In the genomic region with DNA sequence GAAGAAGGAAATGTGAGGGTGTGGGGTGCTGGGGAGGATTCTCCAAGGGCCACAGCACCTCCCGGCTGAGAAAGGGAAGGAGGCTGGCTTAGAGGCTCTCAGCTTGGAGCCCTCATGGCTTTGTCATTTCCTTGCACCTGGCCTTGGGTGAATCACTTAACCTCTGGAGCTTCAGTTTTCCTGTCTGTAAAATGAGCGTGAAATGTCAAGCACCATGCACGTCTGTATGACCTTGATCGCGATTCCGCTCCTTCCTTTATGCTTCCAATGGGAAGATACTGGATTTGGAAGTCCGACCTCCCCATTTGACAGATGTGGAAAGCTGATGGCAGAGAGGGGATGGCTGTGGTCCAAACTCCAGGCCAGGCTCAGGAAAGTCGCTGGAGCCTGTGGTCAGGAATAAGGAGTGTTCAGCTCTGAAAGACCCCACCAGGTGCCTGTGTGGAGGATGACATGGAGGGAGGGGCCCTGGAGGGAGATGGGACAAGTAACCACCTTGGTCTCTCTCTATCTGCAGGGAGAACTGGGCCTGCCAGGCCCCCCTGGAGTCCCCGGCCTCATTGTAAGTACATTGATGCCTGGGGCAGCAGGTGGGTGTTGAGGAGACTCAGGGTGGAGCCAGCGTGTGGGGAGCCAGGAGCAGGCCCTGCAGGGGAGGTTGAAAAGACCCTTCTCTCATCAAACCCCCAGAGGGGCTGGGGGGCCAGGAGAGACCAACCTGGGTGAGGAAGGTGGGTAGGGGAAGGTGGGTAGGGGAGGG, we compare ENCODE assay signal across 2 cellular contexts.
A peak's percentile ranks its signal among the peaks of the same experiment; 100 is the strongest.
TF ChIP-seq lines count a peak whose summit lies in the region.

No MANE protein-coding gene starts in this region.

TF ChIP-seq in HepG2, 621 proteins besides CTCF, POLR2A, EP300 and RAD21:
- peak; percentile 79 for TF ChIP-seq AGO2 (optimal IDR thresholded peaks at IDR 0.05; ENCODE audit: low read depth, low read length)
- TF ChIP-seq ZNF44 (CRISPR knock-in tag; IDR thresholded peaks at IDR 0.05), result no peak

TF ChIP-seq in endothelial cell of umbilical vein, 7 proteins besides CTCF, POLR2A, EP300 and RAD21:
- peak; percentile 92 for TF ChIP-seq FOS (IDR thresholded peaks at IDR 0.05; ENCODE audit: borderline replicate concordance, insufficient read depth, low read length)
- TF ChIP-seq GATA2 (IDR thresholded peaks at IDR 0.05; ENCODE audit: insufficient read depth, insufficient read length, low read depth, low read length), result peak; percentile 73
- peak; percentile 75 for TF ChIP-seq JUN (IDR thresholded peaks at IDR 0.05; ENCODE audit: borderline replicate concordance, insufficient read depth, insufficient read length, low read depth)
- peak; percentile 86 for TF ChIP-seq POLR2AphosphoS5 (IDR thresholded peaks at IDR 0.05; ENCODE audit: insufficient read depth, low read depth, low read length)
- TF ChIP-seq, protein P1, sequence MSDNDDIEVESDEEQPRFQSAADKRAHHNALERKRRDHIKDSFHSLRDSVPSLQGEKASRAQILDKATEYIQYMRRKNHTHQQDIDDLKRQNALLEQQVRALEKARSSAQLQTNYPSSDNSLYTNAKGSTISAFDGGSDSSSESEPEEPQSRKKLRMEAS (IDR thresholded peaks at IDR 0.05; ENCODE audit: insufficient read depth, insufficient read length), result no peak
- no peak for TF ChIP-seq EZH2 (IDR thresholded peaks at IDR 0.05; ENCODE audit: borderline replicate concordance, low read depth, low read length, severe bottlenecking)
- TF ChIP-seq MYC (IDR thresholded peaks at IDR 0.05; ENCODE audit: low read depth, low read length), result no peak
